In genomic region chr5:1887400-1888360, GRCh38 we compare ENCODE assay signal across 13 cellular contexts. TPM values are rescaled to one million over a fixed set of nuclear protein-coding genes. Genes with fewer than 3 reads are reported as not detected.
DNase-seq lines count a peak whose midpoint lies in the region; ATAC-seq and TF ChIP-seq lines count a peak whose summit lies in the region.
"Had no signal": no experiment of that assay in that cellular context is flagged by ENCODE, and none has a peak within 500 bp of the region (broad histone marks: within the 10 kb centered on the region; RNA-seq: fewer than 3 reads in every experiment).

No MANE protein-coding gene starts in this region.

- H3K9me3 ChIP-seq in HEK293 (ENCODE audit: control insufficient read depth, insufficient read depth, low read depth, low read length) = no peaks in the 10 kb centered on the region
- H3K9me3 ChIP-seq: SJCRH30 had no signal

- H3K27ac ChIP-seq in HEK293 (ENCODE audit: extremely low read depth, low read depth, low read length) (no peak overlapping the region), coronary artery (no peak overlapping the region)
- H3K27ac ChIP-seq: SJCRH30 had no signal

- no peak for TF ChIP-seq CTCF in HEK293 (tag by site-specific recombination; IDR thresholded peaks at IDR 0.05)
- no peak for TF ChIP-seq CTCF in coronary artery (IDR thresholded peaks at IDR 0.05)

- H3K4me3 ChIP-seq in HEK293 (ENCODE audit: low read depth, low read length) (peak overlapping the region; percentile 6), coronary artery (peak overlapping the region; percentile 36), iPS-11a (ENCODE audit: low read depth, low read length) (peak overlapping the region; percentile 45)
- H3K4me3 ChIP-seq: SJCRH30 had no signal

- no peaks in the 10 kb centered on the region for H3K36me3 ChIP-seq in HEK293 (ENCODE audit: control insufficient read depth in 2 of 2, insufficient read depth in 1 of 2, low read length in 2 of 2)
- H3K36me3 ChIP-seq: SJCRH30 had no signal

- no peak overlapping the region for H3K4me3 Mint-ChIP-seq in activated CD4-positive, alpha-beta T cell treated with anti-CD3 and anti-CD28 coated beads for 36 hours

- H3K4me1 ChIP-seq in HEK293 (ENCODE audit: control insufficient read depth, insufficient read depth, low read length) = peaks cover 5% of the 10 kb centered on the region
- H3K4me1 ChIP-seq: SJCRH30 had no signal

- H3K9me3 Mint-ChIP-seq in activated CD4-positive, alpha-beta T cell treated with anti-CD3 and anti-CD28 coated beads for 36 hours (ENCODE audit: low read depth) = no peaks in the 10 kb centered on the region

- H3K27me3 Mint-ChIP-seq in activated CD4-positive, alpha-beta T cell treated with anti-CD3 and anti-CD28 coated beads for 36 hours = peaks cover 28% of the 10 kb centered on the region

- H3K27ac Mint-ChIP-seq in activated CD4-positive, alpha-beta T cell treated with anti-CD3 and anti-CD28 coated beads for 36 hours = no peak overlapping the region

- DNase-seq in coronary artery (ENCODE audit: low spot score) (no peak), retina (peak; percentile 45), NCI-H526 (lab: John Stamatoyannopoulos, UW) (no peak), dermis blood vessel endothelial cell (no peak)
- DNase-seq in activated CD4-positive, alpha-beta T cell treated with anti-CD3 and anti-CD28 coated beads for 36 hours = no peak
- DNase-seq: activated CD4-positive, alpha-beta T cell treated with anti-CD3 and anti-CD28 coated beads, Interleukin-2, amount 50 U/mL, for 4 hours; DMS 273 treated with DMSO at 0.1 percent for 48 hours; kidney glomerular epithelial cell; NCI-H1694; SJCRH30 had no signal

- POLR2A ChIA-PET in HEK293 (lab: Yijun Ruan, JAX) = interaction anchor here (0.6 kb wide), 1 partner anchor 92 kb away, joined by 7 read pairs; no protein-coding TSS in a partner anchor
- POLR2A ChIA-PET in activated CD4-positive, alpha-beta T cell treated with anti-CD3 and anti-CD28 coated beads for 36 hours (lab: Charles Lee) = no interaction called here

- H3K36me3 Mint-ChIP-seq in activated CD4-positive, alpha-beta T cell treated with anti-CD3 and anti-CD28 coated beads for 36 hours (ENCODE audit: low read depth) = no peaks in the 10 kb centered on the region

- H3K4me1 Mint-ChIP-seq in activated CD4-positive, alpha-beta T cell treated with anti-CD3 and anti-CD28 coated beads for 36 hours = no peaks in the 10 kb centered on the region

- CTCF ChIA-PET in HEK293 (lab: Yijun Ruan, JAX) = no interaction called here
- CTCF ChIA-PET in activated CD4-positive, alpha-beta T cell treated with anti-CD3 and anti-CD28 coated beads for 36 hours (lab: Charles Lee) = interaction anchor here (0.6 kb wide), 1 partner anchor 9 kb away, joined by 3 read pairs; no protein-coding TSS in a partner anchor

- ATAC-seq in activated CD4-positive, alpha-beta T cell treated with anti-CD3 and anti-CD28 coated beads for 36 hours = no peak
- ATAC-seq in GM19467 (IDR thresholded peaks at IDR 0.05; ENCODE audit: unreplicated experiment) = no peak

- intact Hi-C loops in activated CD4-positive, alpha-beta T cell treated with anti-CD3 and anti-CD28 coated beads for 36 hours (cut with DNase I, micrococcal nuclease) = no loop called here

TF ChIP-seq in HEK293, 187 proteins besides CTCF, POLR2A, EP300 and RAD21:
- TF ChIP-seq TCF7L2 (IDR thresholded peaks at IDR 0.05; ENCODE audit: borderline replicate concordance, low read depth, low read length) = no peak
- TF ChIP-seq ZNF214 (tag by site-specific recombination; IDR thresholded peaks at IDR 0.05; ENCODE audit: borderline replicate concordance) = no peak
- no peak for TF ChIP-seq ZSCAN23 (tag by site-specific recombination; IDR thresholded peaks at IDR 0.05)
- no peak for TF ChIP-seq ZNF658 (tag by site-specific recombination; IDR thresholded peaks at IDR 0.05)
- no peak for TF ChIP-seq GLIS1 (tag by site-specific recombination; IDR thresholded peaks at IDR 0.05)
- no peak for TF ChIP-seq ZSCAN4 (tag by site-specific recombination; IDR thresholded peaks at IDR 0.05)

RNA-seq across cellular contexts. Expression of gene IRX4, which starts 5.0 kb away (rescaled TPM):
- not detected for total RNA-seq in activated CD4-positive, alpha-beta T cell treated with anti-CD3 and anti-CD28 coated beads for 36 hours
- total RNA-seq in dermis blood vessel endothelial cell = not detected in 2 replicates
- total RNA-seq: SJCRH30 had no signal
